Comparison of ENCODE assay signal across 8 cellular contexts in the genomic region with DNA sequence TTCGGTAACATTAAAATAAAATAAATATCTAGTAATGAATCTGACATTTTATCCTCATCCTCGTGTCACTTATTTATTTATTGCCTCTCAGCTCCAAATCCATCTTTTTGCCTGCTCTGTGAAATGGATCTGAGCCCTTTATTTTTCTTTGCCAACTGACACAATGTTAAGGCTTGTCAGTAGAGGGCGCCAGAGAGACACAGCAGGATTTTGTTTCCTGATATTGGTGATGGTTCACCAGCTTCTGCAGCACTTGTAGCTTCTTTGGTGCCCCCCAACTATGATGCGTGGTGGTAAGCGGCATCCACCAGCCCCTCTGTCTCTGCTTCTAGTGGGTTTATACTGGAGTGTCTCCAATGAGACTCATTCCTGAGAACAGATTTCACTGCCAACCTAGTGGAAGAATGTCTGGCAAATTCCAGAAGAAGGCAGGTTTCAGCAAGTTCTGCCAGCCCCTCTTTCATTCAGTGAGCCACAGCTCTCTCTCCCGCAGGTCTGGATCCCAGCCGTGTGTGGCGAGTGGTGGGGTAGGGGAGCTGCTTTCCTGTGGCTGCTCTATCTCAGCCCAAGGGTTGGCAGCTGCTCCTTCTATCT.
DNase-seq lines count a peak whose midpoint lies in the region; ATAC-seq and TF ChIP-seq lines count a peak whose summit lies in the region.

No MANE protein-coding gene starts in this region.

- intact Hi-C loops in A673 (cut with micrococcal nuclease; ENCODE audit: unreplicated experiment) = loop anchor here (10.0 kb wide), 1 partner anchor 233 kb away; no protein-coding TSS in a partner anchor
- intact Hi-C loops in PC-9 (cut with micrococcal nuclease; ENCODE audit: unreplicated experiment) = loop anchor here (5.0 kb wide), 1 partner anchor 235 kb away; no protein-coding TSS in a partner anchor

- no peaks in the 10 kb centered on the region for H3K9me2 ChIP-seq in PC-9 (ENCODE audit: insufficient read depth)

- TF ChIP-seq CTCF in A673 (conservative IDR thresholded peaks at IDR 0.05; ENCODE audit: low read depth, low read length) = peak; percentile 67
- TF ChIP-seq CTCF in GM12864 (IDR thresholded peaks at IDR 0.05; ENCODE audit: low read depth, low read length, missing control alignments) = peak; percentile 76
- TF ChIP-seq CTCF in PC-9 (conservative IDR thresholded peaks at IDR 0.05) = peak; percentile 88

- H3F3A ChIP-seq in PC-9 (ENCODE audit: insufficient read depth, low read depth) = no peaks in the 10 kb centered on the region

- CTCF ChIA-PET in A673 (lab: Charles Lee) = interaction anchor here (0.8 kb wide), 1 partner anchor 191 kb away, joined by 4 read pairs; no protein-coding TSS in a partner anchor
- CTCF ChIA-PET in PC-9 (lab: Charles Lee) = interaction anchor here (0.6 kb wide), 1 partner anchor 388 kb away, joined by 7 read pairs; no protein-coding TSS in a partner anchor

- H3K36me3 ChIP-seq in A673 (ENCODE audit: insufficient read depth, low read length, poor library complexity, severe bottlenecking) (no peaks in the 10 kb centered on the region), PC-9 (ENCODE audit: low read depth) (no peaks in the 10 kb centered on the region)

- no peaks in the 10 kb centered on the region for H3K9me3 ChIP-seq in A673 (ENCODE audit: low read depth, low read length, poor library complexity, severe bottlenecking)
- no peaks in the 10 kb centered on the region for H3K9me3 ChIP-seq in PC-9 (ENCODE audit: insufficient read depth, low read depth)

- POLR2A ChIA-PET in A673 (lab: Charles Lee; ENCODE audit: low non-redundant PET) (no interaction called here), PC-9 (lab: Charles Lee; ENCODE audit: unreplicated experiment) (no interaction called here)

- ATAC-seq in HG03103 (IDR thresholded peaks at IDR 0.05; ENCODE audit: low read depth, unreplicated experiment) = peak; percentile 69
- no peak for ATAC-seq in HG02970 (IDR thresholded peaks at IDR 0.05; ENCODE audit: low FRiP score, unreplicated experiment)

- no peaks in the 10 kb centered on the region for H3K79me2 ChIP-seq in PC-9 (ENCODE audit: low read depth)

- BruUV-seq in A673 (replicated peaks; lab: Mats Ljungman, UMichigan) (no TSS peak), PC-9 (replicated peaks; lab: Mats Ljungman, UMichigan) (no TSS peak)

- H3K27me3 ChIP-seq in A673 (replicated peaks; ENCODE audit: insufficient read depth, low read depth, low read length, poor library complexity) (no peaks in the 10 kb centered on the region), PC-9 (ENCODE audit: insufficient read depth, low read depth) (no peaks in the 10 kb centered on the region)

- no peak overlapping the region for H3K4me3 ChIP-seq in A673 (ENCODE audit: low read depth, low read length, poor library complexity, severe bottlenecking)
- no peak overlapping the region for H3K4me3 ChIP-seq in GM12864 (ENCODE audit: low read depth, low read length)
- no peak overlapping the region for H3K4me3 ChIP-seq in PC-9

- H3K4me1 ChIP-seq in A673 (ENCODE audit: insufficient read depth, low read length, poor library complexity, severe bottlenecking) (no peaks in the 10 kb centered on the region), PC-9 (replicated peaks; ENCODE audit: insufficient read depth) (no peaks in the 10 kb centered on the region)

- H3K27ac ChIP-seq in A673 (ENCODE audit: low read depth, low read length, poor library complexity, severe bottlenecking) (no peak overlapping the region), PC-9 (no peak overlapping the region)

- no peak overlapping the region for H3K4me2 ChIP-seq in PC-9

- no peaks in the 10 kb centered on the region for H4K20me1 ChIP-seq in PC-9 (ENCODE audit: insufficient read depth)

- DNase-seq in A673 (ENCODE audit: low spot score) (peak; percentile 36), GM12864 (ENCODE audit: low read depth) (no peak), PC-9 (peak in 1 of 2 experiments; percentile 29), iPS DF 19.7 (ENCODE audit: low read depth, low spot score) (peak; percentile 9)
- DNase-seq in activated gamma-delta T cell treated with anti-CD3 and anti-CD28 coated beads, Interleukin-2, amount 50 U/mL, for 16 hours (ENCODE audit: low read depth) = peak; percentile 16
- DNase-seq in stimulated activated CD4-positive, alpha-beta T cell treated with anti-CD3 and anti-CD28 coated beads, Interleukin-4, amount 100 ng/mL, for 24 hours = peak; percentile 60

- no peak overlapping the region for H2AFZ ChIP-seq in PC-9
